ENCODE assay signal across 26 cellular contexts in genomic region chr1:181620183-181620582, GRCh38.
"Had no signal": no experiment of that assay in that cellular context is flagged by ENCODE, and none has a peak within 500 bp of the region (broad histone marks: within the 10 kb centered on the region; RNA-seq: fewer than 3 reads in every experiment).

No MANE protein-coding gene starts in this region.

- H3K4me3 ChIP-seq: colonic mucosa, esophagus squamous epithelium, gastroesophageal sphincter, heart left ventricle, hepatocyte, left lung, lower lobe of right lung had no signal

- H3K27ac Mint-ChIP-seq: dendritic cell treated with granulocyte-macrophage colony-stimulating factor and Interleukin-4, amounts not matched to agents 40 ng/mL and 50 ng/mL, for 4 days; effector memory CD8-positive, alpha-beta T cell; endodermal cell; immature natural killer cell; memory B cell; naive thymus-derived CD4-positive, alpha-beta T cell had no signal

- H2AFZ ChIP-seq: hepatocyte had no signal

- H3K4me3 Mint-ChIP-seq: dendritic cell treated with granulocyte-macrophage colony-stimulating factor and Interleukin-4, amounts not matched to agents 40 ng/mL and 50 ng/mL, for 4 days; effector memory CD8-positive, alpha-beta T cell; endodermal cell; immature natural killer cell; memory B cell; naive thymus-derived CD4-positive, alpha-beta T cell had no signal

- H3K4me1 Mint-ChIP-seq: endodermal cell; immature natural killer cell; memory B cell; naive thymus-derived CD4-positive, alpha-beta T cell had no signal

- H3K27ac ChIP-seq: colonic mucosa, esophagus squamous epithelium, gastroesophageal sphincter, heart left ventricle, hepatocyte, left lung, lower lobe of right lung had no signal

- H3K27me3 ChIP-seq: colonic mucosa, gastroesophageal sphincter, hepatocyte had no signal

- H3K79me2 ChIP-seq: hepatocyte had no signal

- DNase-seq: colonic mucosa; cortex of kidney; effector CD8-positive, alpha-beta T cell; effector memory CD8-positive, alpha-beta T cell; endodermal cell; erythroblast; esophagus squamous epithelium; foreskin fibroblast; heart left ventricle; hypothalamus; immature natural killer cell; left cardiac atrium; left lung; left ventricle myocardium superior; lower lobe of right lung; mesendoderm; midbrain; naive thymus-derived CD4-positive, alpha-beta T cell had no signal

- ATAC-seq: effector memory CD8-positive, alpha-beta T cell; esophagus mucosa; gastroesophageal sphincter; heart left ventricle; left cardiac atrium; left lung; left ventricle myocardium superior; lower lobe of right lung; naive thymus-derived CD4-positive, alpha-beta T cell had no signal

- H3K27me3 Mint-ChIP-seq: dendritic cell treated with granulocyte-macrophage colony-stimulating factor and Interleukin-4, amounts not matched to agents 40 ng/mL and 50 ng/mL, for 4 days had no signal

- H3K36me3 ChIP-seq: colonic mucosa, esophagus squamous epithelium, gastroesophageal sphincter, heart left ventricle, left lung, lower lobe of right lung had no signal

- H3K4me1 ChIP-seq: colonic mucosa, esophagus squamous epithelium, gastroesophageal sphincter, heart left ventricle, left lung, lower lobe of right lung had no signal

- FAIRE-seq: endometrium, frontal cortex, keratinocyte had no signal

- H3K9me3 ChIP-seq: colonic mucosa, esophagus squamous epithelium, gastroesophageal sphincter, left lung, lower lobe of right lung had no signal

- H3K4me2 ChIP-seq: hepatocyte had no signal

- H3K36me3 Mint-ChIP-seq: immature natural killer cell had no signal
